In the genomic region with DNA sequence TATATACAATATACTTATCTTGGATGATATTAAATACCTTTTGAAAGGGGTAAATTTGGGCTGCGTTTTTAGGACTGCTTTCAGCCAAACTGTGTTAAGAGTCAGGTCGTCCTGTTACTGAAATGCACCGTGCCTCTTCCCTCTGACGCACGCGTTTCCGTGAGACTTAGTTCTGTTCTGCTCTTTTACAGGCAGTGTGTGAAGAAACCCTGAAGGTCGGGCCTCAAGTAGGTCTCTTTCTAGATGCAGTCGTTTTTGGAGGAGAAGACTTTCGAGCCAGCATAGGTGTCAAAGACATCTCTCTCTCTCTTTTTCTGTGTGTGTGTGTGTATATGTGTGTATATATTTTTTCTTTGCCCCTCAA, we compare ENCODE assay signal across 1 cellular context.
TF ChIP-seq lines count a peak whose summit lies in the region.

No MANE protein-coding gene starts in this region.

TF ChIP-seq in WTC11, 78 proteins besides CTCF, POLR2A, EP300 and RAD21 (continued from another document):
- TF ChIP-seq, protein P1, sequence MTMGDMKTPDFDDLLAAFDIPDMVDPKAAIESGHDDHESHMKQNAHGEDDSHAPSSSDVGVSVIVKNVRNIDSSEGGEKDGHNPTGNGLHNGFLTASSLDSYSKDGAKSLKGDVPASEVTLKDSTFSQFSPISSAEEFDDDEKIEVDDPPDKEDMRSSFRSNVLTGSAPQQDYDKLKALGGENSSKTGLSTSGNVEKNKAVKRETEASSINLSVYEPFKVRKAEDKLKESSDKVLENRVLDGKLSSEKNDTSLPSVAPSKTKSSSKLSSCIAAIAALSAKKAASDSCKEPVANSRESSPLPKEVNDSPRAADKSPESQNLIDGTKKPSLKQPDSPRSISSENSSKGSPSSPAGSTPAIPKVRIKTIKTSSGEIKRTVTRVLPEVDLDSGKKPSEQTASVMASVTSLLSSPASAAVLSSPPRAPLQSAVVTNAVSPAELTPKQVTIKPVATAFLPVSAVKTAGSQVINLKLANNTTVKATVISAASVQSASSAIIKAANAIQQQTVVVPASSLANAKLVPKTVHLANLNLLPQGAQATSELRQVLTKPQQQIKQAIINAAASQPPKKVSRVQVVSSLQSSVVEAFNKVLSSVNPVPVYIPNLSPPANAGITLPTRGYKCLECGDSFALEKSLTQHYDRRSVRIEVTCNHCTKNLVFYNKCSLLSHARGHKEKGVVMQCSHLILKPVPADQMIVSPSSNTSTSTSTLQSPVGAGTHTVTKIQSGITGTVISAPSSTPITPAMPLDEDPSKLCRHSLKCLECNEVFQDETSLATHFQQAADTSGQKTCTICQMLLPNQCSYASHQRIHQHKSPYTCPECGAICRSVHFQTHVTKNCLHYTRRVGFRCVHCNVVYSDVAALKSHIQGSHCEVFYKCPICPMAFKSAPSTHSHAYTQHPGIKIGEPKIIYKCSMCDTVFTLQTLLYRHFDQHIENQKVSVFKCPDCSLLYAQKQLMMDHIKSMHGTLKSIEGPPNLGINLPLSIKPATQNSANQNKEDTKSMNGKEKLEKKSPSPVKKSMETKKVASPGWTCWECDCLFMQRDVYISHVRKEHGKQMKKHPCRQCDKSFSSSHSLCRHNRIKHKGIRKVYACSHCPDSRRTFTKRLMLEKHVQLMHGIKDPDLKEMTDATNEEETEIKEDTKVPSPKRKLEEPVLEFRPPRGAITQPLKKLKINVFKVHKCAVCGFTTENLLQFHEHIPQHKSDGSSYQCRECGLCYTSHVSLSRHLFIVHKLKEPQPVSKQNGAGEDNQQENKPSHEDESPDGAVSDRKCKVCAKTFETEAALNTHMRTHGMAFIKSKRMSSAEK (CRISPR knock-in tag; IDR thresholded peaks at IDR 0.05; ENCODE audit: borderline replicate concordance) = no peak
- TF ChIP-seq, protein P2, sequence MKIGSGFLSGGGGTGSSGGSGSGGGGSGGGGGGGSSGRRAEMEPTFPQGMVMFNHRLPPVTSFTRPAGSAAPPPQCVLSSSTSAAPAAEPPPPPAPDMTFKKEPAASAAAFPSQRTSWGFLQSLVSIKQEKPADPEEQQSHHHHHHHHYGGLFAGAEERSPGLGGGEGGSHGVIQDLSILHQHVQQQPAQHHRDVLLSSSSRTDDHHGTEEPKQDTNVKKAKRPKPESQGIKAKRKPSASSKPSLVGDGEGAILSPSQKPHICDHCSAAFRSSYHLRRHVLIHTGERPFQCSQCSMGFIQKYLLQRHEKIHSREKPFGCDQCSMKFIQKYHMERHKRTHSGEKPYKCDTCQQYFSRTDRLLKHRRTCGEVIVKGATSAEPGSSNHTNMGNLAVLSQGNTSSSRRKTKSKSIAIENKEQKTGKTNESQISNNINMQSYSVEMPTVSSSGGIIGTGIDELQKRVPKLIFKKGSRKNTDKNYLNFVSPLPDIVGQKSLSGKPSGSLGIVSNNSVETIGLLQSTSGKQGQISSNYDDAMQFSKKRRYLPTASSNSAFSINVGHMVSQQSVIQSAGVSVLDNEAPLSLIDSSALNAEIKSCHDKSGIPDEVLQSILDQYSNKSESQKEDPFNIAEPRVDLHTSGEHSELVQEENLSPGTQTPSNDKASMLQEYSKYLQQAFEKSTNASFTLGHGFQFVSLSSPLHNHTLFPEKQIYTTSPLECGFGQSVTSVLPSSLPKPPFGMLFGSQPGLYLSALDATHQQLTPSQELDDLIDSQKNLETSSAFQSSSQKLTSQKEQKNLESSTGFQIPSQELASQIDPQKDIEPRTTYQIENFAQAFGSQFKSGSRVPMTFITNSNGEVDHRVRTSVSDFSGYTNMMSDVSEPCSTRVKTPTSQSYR (CRISPR knock-in tag; IDR thresholded peaks at IDR 0.05) = no peak
- TF ChIP-seq SMAD3 (CRISPR knock-in tag; IDR thresholded peaks at IDR 0.05; ENCODE audit: borderline replicate concordance) = no peak
- TF ChIP-seq, protein P3, sequence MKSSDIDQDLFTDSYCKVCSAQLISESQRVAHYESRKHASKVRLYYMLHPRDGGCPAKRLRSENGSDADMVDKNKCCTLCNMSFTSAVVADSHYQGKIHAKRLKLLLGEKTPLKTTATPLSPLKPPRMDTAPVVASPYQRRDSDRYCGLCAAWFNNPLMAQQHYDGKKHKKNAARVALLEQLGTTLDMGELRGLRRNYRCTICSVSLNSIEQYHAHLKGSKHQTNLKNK (CRISPR knock-in tag; IDR thresholded peaks at IDR 0.05) = no peak
- TF ChIP-seq ZNF416 (CRISPR knock-in tag; IDR thresholded peaks at IDR 0.05) = no peak
- TF ChIP-seq NFE2L1 (CRISPR knock-in tag; IDR thresholded peaks at IDR 0.05) = no peak
- TF ChIP-seq, protein P4, sequence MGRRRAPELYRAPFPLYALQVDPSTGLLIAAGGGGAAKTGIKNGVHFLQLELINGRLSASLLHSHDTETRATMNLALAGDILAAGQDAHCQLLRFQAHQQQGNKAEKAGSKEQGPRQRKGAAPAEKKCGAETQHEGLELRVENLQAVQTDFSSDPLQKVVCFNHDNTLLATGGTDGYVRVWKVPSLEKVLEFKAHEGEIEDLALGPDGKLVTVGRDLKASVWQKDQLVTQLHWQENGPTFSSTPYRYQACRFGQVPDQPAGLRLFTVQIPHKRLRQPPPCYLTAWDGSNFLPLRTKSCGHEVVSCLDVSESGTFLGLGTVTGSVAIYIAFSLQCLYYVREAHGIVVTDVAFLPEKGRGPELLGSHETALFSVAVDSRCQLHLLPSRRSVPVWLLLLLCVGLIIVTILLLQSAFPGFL (CRISPR knock-in tag; IDR thresholded peaks at IDR 0.05; ENCODE audit: borderline replicate concordance) = no peak
- TF ChIP-seq ZNF219 (CRISPR knock-in tag; IDR thresholded peaks at IDR 0.05; ENCODE audit: borderline replicate concordance) = no peak
- no peak for TF ChIP-seq ZNF671 (CRISPR knock-in tag; IDR thresholded peaks at IDR 0.05)
- no peak for TF ChIP-seq ELF4 (CRISPR knock-in tag; IDR thresholded peaks at IDR 0.05; ENCODE audit: low read depth)
- TF ChIP-seq ZNF396 (CRISPR knock-in tag; IDR thresholded peaks at IDR 0.05; ENCODE audit: borderline replicate concordance) = no peak
- TF ChIP-seq TCF7 (CRISPR knock-in tag; IDR thresholded peaks at IDR 0.05; ENCODE audit: low read depth) = no peak
- TF ChIP-seq RELA (CRISPR knock-in tag; IDR thresholded peaks at IDR 0.05; ENCODE audit: borderline replicate concordance) = no peak
- no peak for TF ChIP-seq TEAD4 (CRISPR knock-in tag; IDR thresholded peaks at IDR 0.05)
- TF ChIP-seq, protein P5, sequence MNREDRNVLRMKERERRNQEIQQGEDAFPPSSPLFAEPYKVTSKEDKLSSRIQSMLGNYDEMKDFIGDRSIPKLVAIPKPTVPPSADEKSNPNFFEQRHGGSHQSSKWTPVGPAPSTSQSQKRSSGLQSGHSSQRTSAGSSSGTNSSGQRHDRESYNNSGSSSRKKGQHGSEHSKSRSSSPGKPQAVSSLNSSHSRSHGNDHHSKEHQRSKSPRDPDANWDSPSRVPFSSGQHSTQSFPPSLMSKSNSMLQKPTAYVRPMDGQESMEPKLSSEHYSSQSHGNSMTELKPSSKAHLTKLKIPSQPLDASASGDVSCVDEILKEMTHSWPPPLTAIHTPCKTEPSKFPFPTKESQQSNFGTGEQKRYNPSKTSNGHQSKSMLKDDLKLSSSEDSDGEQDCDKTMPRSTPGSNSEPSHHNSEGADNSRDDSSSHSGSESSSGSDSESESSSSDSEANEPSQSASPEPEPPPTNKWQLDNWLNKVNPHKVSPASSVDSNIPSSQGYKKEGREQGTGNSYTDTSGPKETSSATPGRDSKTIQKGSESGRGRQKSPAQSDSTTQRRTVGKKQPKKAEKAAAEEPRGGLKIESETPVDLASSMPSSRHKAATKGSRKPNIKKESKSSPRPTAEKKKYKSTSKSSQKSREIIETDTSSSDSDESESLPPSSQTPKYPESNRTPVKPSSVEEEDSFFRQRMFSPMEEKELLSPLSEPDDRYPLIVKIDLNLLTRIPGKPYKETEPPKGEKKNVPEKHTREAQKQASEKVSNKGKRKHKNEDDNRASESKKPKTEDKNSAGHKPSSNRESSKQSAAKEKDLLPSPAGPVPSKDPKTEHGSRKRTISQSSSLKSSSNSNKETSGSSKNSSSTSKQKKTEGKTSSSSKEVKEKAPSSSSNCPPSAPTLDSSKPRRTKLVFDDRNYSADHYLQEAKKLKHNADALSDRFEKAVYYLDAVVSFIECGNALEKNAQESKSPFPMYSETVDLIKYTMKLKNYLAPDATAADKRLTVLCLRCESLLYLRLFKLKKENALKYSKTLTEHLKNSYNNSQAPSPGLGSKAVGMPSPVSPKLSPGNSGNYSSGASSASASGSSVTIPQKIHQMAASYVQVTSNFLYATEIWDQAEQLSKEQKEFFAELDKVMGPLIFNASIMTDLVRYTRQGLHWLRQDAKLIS (CRISPR knock-in tag; IDR thresholded peaks at IDR 0.05; ENCODE audit: borderline replicate concordance) = no peak
- TF ChIP-seq FOXJ3 (CRISPR knock-in tag; IDR thresholded peaks at IDR 0.05; ENCODE audit: borderline replicate concordance) = no peak
- TF ChIP-seq, protein P6, sequence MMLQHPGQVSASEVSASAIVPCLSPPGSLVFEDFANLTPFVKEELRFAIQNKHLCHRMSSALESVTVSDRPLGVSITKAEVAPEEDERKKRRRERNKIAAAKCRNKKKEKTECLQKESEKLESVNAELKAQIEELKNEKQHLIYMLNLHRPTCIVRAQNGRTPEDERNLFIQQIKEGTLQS (CRISPR knock-in tag; conservative IDR thresholded peaks at IDR 0.05) = no peak
- TF ChIP-seq KAT7 (CRISPR knock-in tag; IDR thresholded peaks at IDR 0.05; ENCODE audit: borderline replicate concordance) = no peak
